Comparison of ENCODE assay signal across 29 cellular contexts in the genomic region with DNA sequence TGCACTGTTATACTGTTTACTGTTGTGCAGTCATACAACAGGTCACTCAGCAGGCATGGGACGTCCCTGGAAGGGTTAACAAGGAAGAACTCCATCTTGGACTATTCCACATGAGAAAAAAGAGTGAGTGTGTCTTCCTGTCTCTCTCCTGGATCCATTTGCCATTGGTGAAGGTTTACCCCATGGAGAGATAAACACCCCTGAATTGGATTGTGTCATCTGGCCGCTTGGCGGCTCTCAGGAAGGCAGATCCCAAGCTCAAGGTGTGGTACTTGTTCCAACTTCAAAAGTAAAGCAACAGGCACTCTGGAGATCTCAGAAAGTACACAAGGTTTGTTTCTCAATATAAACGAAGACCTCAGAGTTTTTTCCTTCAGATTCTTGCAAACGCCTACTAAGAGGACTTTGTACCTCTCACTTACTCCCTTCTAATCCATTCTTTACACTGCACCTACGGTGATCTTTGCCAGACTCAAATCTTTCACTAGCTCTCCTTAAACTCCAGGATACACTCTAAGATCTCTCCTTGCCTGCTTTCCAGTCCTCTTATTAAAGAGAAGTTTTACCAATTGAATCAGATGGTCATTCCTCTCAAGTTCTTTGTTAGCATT.
DNase-seq lines count a peak whose midpoint lies in the region; ATAC-seq and TF ChIP-seq lines count a peak whose summit lies in the region.
"Had no signal": no experiment of that assay in that cellular context is flagged by ENCODE, and none has a peak within 500 bp of the region (broad histone marks: within the 10 kb centered on the region; RNA-seq: fewer than 3 reads in every experiment).

No MANE protein-coding gene starts in this region.

- no peak for TF ChIP-seq CTCF in Calu3 (IDR thresholded peaks at IDR 0.05; ENCODE audit: unreplicated experiment)

- no peak overlapping the region for H3K4me3 Mint-ChIP-seq in Calu3 (ENCODE audit: low read depth, unreplicated experiment)
- no peak overlapping the region for H3K4me3 Mint-ChIP-seq in activated T-helper 2 cell treated with anti-CD3 and anti-CD28 coated beads, Interferon-gamma antibody, Interleukin-2, Interleukin-4, amounts not matched to agents 10 μg/mL and 5 μg/mL and 100 μg/mL, durations not matched to agents 14 hours and 24 hours and 36 hours (ENCODE audit: low read depth)
- no peak overlapping the region for H3K4me3 Mint-ChIP-seq in activated naive CD8-positive, alpha-beta T cell treated with anti-CD3 and anti-CD28 coated beads for 36 hours
- H3K4me3 Mint-ChIP-seq: activated CD8-positive, alpha-beta T cell treated with anti-CD3 and anti-CD28 coated beads for 36 hours; activated naive CD4-positive, alpha-beta T cell treated with anti-CD3 and anti-CD28 coated beads, Interleukin-2, amount 50 U/mL, for 24 hours; activated T-helper 17 cell treated with anti-CD3 and anti-CD28 coated beads, Interleukin-2, amount 50 U/mL, for 72 hours; HFFc6; naive thymus-derived CD4-positive, alpha-beta T cell; stimulated activated naive CD8-positive, alpha-beta T cell treated with anti-CD3 and anti-CD28 coated beads, Interleukin-15, amount 100 ng/mL, for 72 hours had no signal

- CTCF ChIA-PET in Calu3 (lab: Charles Lee): interaction anchor here (0.9 to 1.2 kb wide), 3 partner anchors 74 to 471 kb away, joined by 4 to 9 read pairs (median 6); no protein-coding TSS in a partner anchor

- ATAC-seq in left colon: peak; percentile 84
- no peak for ATAC-seq in HG02642 (IDR thresholded peaks at IDR 0.05; ENCODE audit: poor library complexity, unreplicated experiment)
- ATAC-seq: activated CD8-positive, alpha-beta T cell treated with anti-CD3 and anti-CD28 coated beads for 36 hours; activated T-helper 17 cell treated with anti-CD3 and anti-CD28 coated beads, Interleukin-2, amount 50 U/mL, for 72 hours; esophagus mucosa; foreskin keratinocyte; heart right ventricle; left cardiac atrium; naive thymus-derived CD4-positive, alpha-beta T cell; stimulated activated naive CD8-positive, alpha-beta T cell treated with anti-CD3 and anti-CD28 coated beads, Interleukin-15, amount 100 ng/mL, for 72 hours had no signal

- no peaks in the 10 kb centered on the region for H3K27me3 Mint-ChIP-seq in Calu3 (ENCODE audit: unreplicated experiment)
- H3K27me3 Mint-ChIP-seq in activated T-helper 2 cell treated with anti-CD3 and anti-CD28 coated beads, Interferon-gamma antibody, Interleukin-2, Interleukin-4, amounts not matched to agents 10 μg/mL and 5 μg/mL and 100 μg/mL, durations not matched to agents 14 hours and 24 hours and 36 hours (ENCODE audit: low read depth): peaks cover 9% of the 10 kb centered on the region
- H3K27me3 Mint-ChIP-seq in activated naive CD8-positive, alpha-beta T cell treated with anti-CD3 and anti-CD28 coated beads for 36 hours: no peaks in the 10 kb centered on the region
- H3K27me3 Mint-ChIP-seq: activated CD8-positive, alpha-beta T cell treated with anti-CD3 and anti-CD28 coated beads for 36 hours; activated naive CD4-positive, alpha-beta T cell treated with anti-CD3 and anti-CD28 coated beads, Interleukin-2, amount 50 U/mL, for 24 hours; activated T-helper 17 cell treated with anti-CD3 and anti-CD28 coated beads, Interleukin-2, amount 50 U/mL, for 72 hours had no signal

- no TSS peak for BruUV-seq in Calu3 (replicated peaks; lab: Mats Ljungman, UMichigan)

- H3K9me3 Mint-ChIP-seq in Calu3 (ENCODE audit: low read depth, unreplicated experiment): no peaks in the 10 kb centered on the region
- H3K9me3 Mint-ChIP-seq in activated T-helper 2 cell treated with anti-CD3 and anti-CD28 coated beads, Interferon-gamma antibody, Interleukin-2, Interleukin-4, amounts not matched to agents 10 μg/mL and 5 μg/mL and 100 μg/mL, durations not matched to agents 14 hours and 24 hours and 36 hours: no peaks in the 10 kb centered on the region
- no peaks in the 10 kb centered on the region for H3K9me3 Mint-ChIP-seq in activated naive CD8-positive, alpha-beta T cell treated with anti-CD3 and anti-CD28 coated beads for 36 hours
- H3K9me3 Mint-ChIP-seq: activated CD8-positive, alpha-beta T cell treated with anti-CD3 and anti-CD28 coated beads for 36 hours; activated naive CD4-positive, alpha-beta T cell treated with anti-CD3 and anti-CD28 coated beads, Interleukin-2, amount 50 U/mL, for 24 hours; activated T-helper 17 cell treated with anti-CD3 and anti-CD28 coated beads, Interleukin-2, amount 50 U/mL, for 72 hours; HFFc6; naive thymus-derived CD4-positive, alpha-beta T cell; stimulated activated naive CD8-positive, alpha-beta T cell treated with anti-CD3 and anti-CD28 coated beads, Interleukin-15, amount 100 ng/mL, for 72 hours had no signal

- intact Hi-C loops in Calu3 (cut with micrococcal nuclease; ENCODE audit: unreplicated experiment) (no loop called here), left colon (cut with DNase I, micrococcal nuclease) (loop anchor here in 1 of 2 donors (5.0 to 10.0 kb wide), 2 partner anchors 74 to 173 kb away; a partner anchor contains a TSS)
- intact Hi-C loops in activated T-helper 2 cell treated with anti-CD3 and anti-CD28 coated beads, Interferon-gamma antibody, Interleukin-2, Interleukin-4, amounts not matched to agents 10 μg/mL and 5 μg/mL and 100 μg/mL, durations not matched to agents 14 hours and 24 hours and 36 hours (cut with micrococcal nuclease): no loop called here

- no peaks in the 10 kb centered on the region for H3K36me3 Mint-ChIP-seq in Calu3 (ENCODE audit: insufficient read depth, unreplicated experiment)
- H3K36me3 Mint-ChIP-seq in activated T-helper 2 cell treated with anti-CD3 and anti-CD28 coated beads, Interferon-gamma antibody, Interleukin-2, Interleukin-4, amounts not matched to agents 10 μg/mL and 5 μg/mL and 100 μg/mL, durations not matched to agents 14 hours and 24 hours and 36 hours (ENCODE audit: low read depth): no peaks in the 10 kb centered on the region
- no peaks in the 10 kb centered on the region for H3K36me3 Mint-ChIP-seq in activated naive CD8-positive, alpha-beta T cell treated with anti-CD3 and anti-CD28 coated beads for 36 hours
- H3K36me3 Mint-ChIP-seq: activated naive CD4-positive, alpha-beta T cell treated with anti-CD3 and anti-CD28 coated beads, Interleukin-2, amount 50 U/mL, for 24 hours; naive thymus-derived CD4-positive, alpha-beta T cell had no signal

- DNase-seq in Calu3 (peak; percentile 25), M059J (ENCODE audit: low read depth) (peak; percentile 10), left colon (no peak), renal cortical epithelial cell (ENCODE audit: low read depth) (peak; percentile 33)
- DNase-seq in activated T-helper 2 cell treated with anti-CD3 and anti-CD28 coated beads, Interferon-gamma antibody, Interleukin-2, Interleukin-4, amounts not matched to agents 10 μg/mL and 5 μg/mL and 100 μg/mL, durations not matched to agents 14 hours and 24 hours and 36 hours (ENCODE audit: low spot score): no peak
- DNase-seq in activated naive CD8-positive, alpha-beta T cell treated with anti-CD3 and anti-CD28 coated beads for 36 hours: no peak
- DNase-seq: activated CD8-positive, alpha-beta T cell treated with anti-CD3 and anti-CD28 coated beads for 36 hours; C1 segment of cervical spinal cord; DND-41; effector memory CD4-positive, alpha-beta T cell; foreskin keratinocyte; heart right ventricle; HFFc6; left cardiac atrium; naive thymus-derived CD4-positive, alpha-beta T cell; NCI-H1105; NCI-H2029 treated with DMSO at 0.1 percent for 48 hours; NCI-H345; NCI-H774; occipital lobe; stimulated activated CD4-positive, alpha-beta T cell treated with anti-CD3 and anti-CD28 coated beads, Interleukin-1b, Interleukin-23, amount 100 ng/mL, for 48 hours; stimulated activated CD8-positive, alpha-beta memory T cell treated with anti-CD3 and anti-CD28 coated beads, Interleukin-4, amount 100 ng/mL, for 48 hours; stimulated activated naive CD8-positive, alpha-beta T cell treated with anti-CD3 and anti-CD28 coated beads, Interleukin-15, amount 100 ng/mL, for 72 hours; T-helper 1 cell; tibial artery had no signal

- H3K4me1 Mint-ChIP-seq in Calu3 (ENCODE audit: low read depth, unreplicated experiment): peaks cover 35% of the 10 kb centered on the region
- H3K4me1 Mint-ChIP-seq in activated T-helper 2 cell treated with anti-CD3 and anti-CD28 coated beads, Interferon-gamma antibody, Interleukin-2, Interleukin-4, amounts not matched to agents 10 μg/mL and 5 μg/mL and 100 μg/mL, durations not matched to agents 14 hours and 24 hours and 36 hours (ENCODE audit: low read depth): peaks cover 13% of the 10 kb centered on the region
- H3K4me1 Mint-ChIP-seq in activated naive CD8-positive, alpha-beta T cell treated with anti-CD3 and anti-CD28 coated beads for 36 hours: peaks cover 3% of the 10 kb centered on the region
- H3K4me1 Mint-ChIP-seq: activated naive CD4-positive, alpha-beta T cell treated with anti-CD3 and anti-CD28 coated beads, Interleukin-2, amount 50 U/mL, for 24 hours; activated T-helper 17 cell treated with anti-CD3 and anti-CD28 coated beads, Interleukin-2, amount 50 U/mL, for 72 hours had no signal

- H3K27ac Mint-ChIP-seq in Calu3 (ENCODE audit: unreplicated experiment): no peak overlapping the region
- no peak overlapping the region for H3K27ac Mint-ChIP-seq in activated T-helper 2 cell treated with anti-CD3 and anti-CD28 coated beads, Interferon-gamma antibody, Interleukin-2, Interleukin-4, amounts not matched to agents 10 μg/mL and 5 μg/mL and 100 μg/mL, durations not matched to agents 14 hours and 24 hours and 36 hours
- H3K27ac Mint-ChIP-seq in activated naive CD8-positive, alpha-beta T cell treated with anti-CD3 and anti-CD28 coated beads for 36 hours: no peak overlapping the region
- H3K27ac Mint-ChIP-seq: activated CD8-positive, alpha-beta T cell treated with anti-CD3 and anti-CD28 coated beads for 36 hours; activated naive CD4-positive, alpha-beta T cell treated with anti-CD3 and anti-CD28 coated beads, Interleukin-2, amount 50 U/mL, for 24 hours; activated T-helper 17 cell treated with anti-CD3 and anti-CD28 coated beads, Interleukin-2, amount 50 U/mL, for 72 hours; HFFc6; naive thymus-derived CD4-positive, alpha-beta T cell; stimulated activated naive CD8-positive, alpha-beta T cell treated with anti-CD3 and anti-CD28 coated beads, Interleukin-15, amount 100 ng/mL, for 72 hours had no signal

Comparison
In these comparisons a context has a peak if more than half of its experiments do, and no peak if none do; other contexts are left out.
1. DNase-seq: peak in Calu3 (single experiment), M059J (single experiment) and renal cortical epithelial cell (single experiment); none in left colon (0 of 2), activated T-helper 2 cell treated with anti-CD3 and anti-CD28 coated beads, Interferon-gamma antibody, Interleukin-2, Interleukin-4, amounts not matched to agents 10 μg/mL and 5 μg/mL and 100 μg/mL, durations not matched to agents 14 hours and 24 hours and 36 hours (single experiment) and activated naive CD8-positive, alpha-beta T cell treated with anti-CD3 and anti-CD28 coated beads for 36 hours (single experiment).